Comparison of ENCODE assay signal across 8 cellular contexts in genomic region chr5:79512692-79513518, GRCh38. TPM values are rescaled to one million over a fixed set of nuclear protein-coding genes. Genes with fewer than 3 reads are reported as not detected.
DNase-seq lines count a peak whose midpoint lies in the region; ATAC-seq and TF ChIP-seq lines count a peak whose summit lies in the region.

No MANE protein-coding gene starts in this region.

- TF ChIP-seq EP300 in upper lobe of left lung (IDR thresholded peaks at IDR 0.05): no peak

- peak overlapping the region; percentile 90 for H3K4me3 Mint-ChIP-seq in chondrocyte (ENCODE audit: unreplicated experiment)

- no peaks in the 10 kb centered on the region; the same call in 1 of the 2 replicates for H3F3A ChIP-seq in OCI-LY1 (ENCODE audit: insufficient read depth, low read length)

- H3K27ac Mint-ChIP-seq in chondrocyte (ENCODE audit: unreplicated experiment): peak overlapping the region; percentile 94

- H3K27ac ChIP-seq in OCI-LY1 (ENCODE audit: low read depth, low read length, poor library complexity, severe bottlenecking) (no peak overlapping the region), upper lobe of left lung (peak overlapping the region; percentile 88 to 95 (median 90))

- H3K9ac ChIP-seq in OCI-LY1 (ENCODE audit: low read length): peak overlapping the region; percentile 66; the same call in 1 of the 2 replicates

- peak overlapping the region; percentile 60 for H3K4me2 ChIP-seq in OCI-LY1 (ENCODE audit: low read length)

- H3K9me3 ChIP-seq in OCI-LY1 (ENCODE audit: low read length) (no peaks in the 10 kb centered on the region), upper lobe of left lung (no peaks in the 10 kb centered on the region)

- H3K27me3 ChIP-seq in OCI-LY1 (ENCODE audit: insufficient read depth, low read length): no peaks in the 10 kb centered on the region
- peaks cover 0 to 18% (median 5%) of the 10 kb centered on the region in 4 donors for H3K27me3 ChIP-seq in upper lobe of left lung

- TF ChIP-seq CTCF in OCI-LY1 (IDR thresholded peaks at IDR 0.05; ENCODE audit: low read length): no peak
- no peak for TF ChIP-seq CTCF in chondrocyte (IDR thresholded peaks at IDR 0.05)
- TF ChIP-seq CTCF in upper lobe of left lung (IDR thresholded peaks at IDR 0.05): no peak

- peaks cover 50% of the 10 kb centered on the region for H3K4me1 Mint-ChIP-seq in chondrocyte (ENCODE audit: low read depth)

- ATAC-seq in upper lobe of left lung (ENCODE audit: low FRiP score in 2 of 2): no peak
- no peak for ATAC-seq in HG02623 (IDR thresholded peaks at IDR 0.05; ENCODE audit: unreplicated experiment)

- H2AFZ ChIP-seq in OCI-LY1 (ENCODE audit: low read length): no peak overlapping the region

- H3K4me1 ChIP-seq in OCI-LY1 (ENCODE audit: insufficient read depth, low read length, severe bottlenecking) (peaks cover 27% of the 10 kb centered on the region), upper lobe of left lung (peaks cover 5 to 21% (median 14%) of the 10 kb centered on the region in 4 donors)

- DNase-seq in A172 (ENCODE audit: low spot score) (peak; percentile 19), ELR (ENCODE audit: low read depth) (peak; percentile 43), chondrocyte (ENCODE audit: low spot score) (no peak), medulla oblongata (ENCODE audit: extremely low spot score) (peak; percentile 40), upper lobe of left lung (no peak), NCI-H1417 treated with DMSO at 0.1 percent for 48 hours (lab: John Stamatoyannopoulos, UW) (no peak)

- no peaks in the 10 kb centered on the region for H3K9me2 ChIP-seq in OCI-LY1 (ENCODE audit: low read depth, low read length)

- no peaks in the 10 kb centered on the region for H3K79me2 ChIP-seq in OCI-LY1 (ENCODE audit: insufficient read depth, low read length)

- no peaks in the 10 kb centered on the region for H3K36me3 Mint-ChIP-seq in chondrocyte (ENCODE audit: low read depth)

- H4K20me1 ChIP-seq in OCI-LY1 (ENCODE audit: insufficient read depth, low read length): no peaks in the 10 kb centered on the region

- WGBS in upper lobe of left lung, 2 donors: 5 to 6% methylated on average over 29 to 35 of the region's 35 CpGs

- H3K9me3 Mint-ChIP-seq in chondrocyte (ENCODE audit: low read depth): no peaks in the 10 kb centered on the region

- peak overlapping the region; percentile 73 for H3K4me3 ChIP-seq in OCI-LY1 (ENCODE audit: low read depth, low read length, poor library complexity, severe bottlenecking)
- H3K4me3 ChIP-seq in upper lobe of left lung: peak overlapping the region; percentile 66 to 96 (median 84)

- H3K27me3 Mint-ChIP-seq in chondrocyte (ENCODE audit: low read depth): no peaks in the 10 kb centered on the region

- no peak for TF ChIP-seq POLR2A in upper lobe of left lung (IDR thresholded peaks at IDR 0.05)

- no peaks in the 10 kb centered on the region for H3K36me3 ChIP-seq in OCI-LY1 (ENCODE audit: insufficient read depth, low read length)
- no peaks in the 10 kb centered on the region for H3K36me3 ChIP-seq in upper lobe of left lung

RNA-seq across cellular contexts. Expression of gene HOMER1, which starts 1.0 kb away (rescaled TPM):
- total RNA-seq in A172 (2014; rRNA removed; shearing (Covaris generic)): 10.3 and 11.0 TPM in 2 replicates
- total RNA-seq in chondrocyte (14.3 to 19.1 TPM (median 15.8 TPM) in 3 replicates), upper lobe of left lung (10 to 100 TPM in 3 of 6 donors, 1 to 10 TPM in 3; 5.2 to 22.0 (median 9.7) TPM)

Comparison
In these comparisons a context has a peak if more than half of its experiments do, and no peak if none do; other contexts are left out.
1. DNase-seq: peak in A172 (single experiment), ELR (single experiment) and medulla oblongata (single experiment); none in chondrocyte (single experiment), upper lobe of left lung (0 of 2) and NCI-H1417 treated with DMSO at 0.1 percent for 48 hours (single experiment).